Comparison of ENCODE assay signal across 8 cellular contexts in the genomic region with DNA sequence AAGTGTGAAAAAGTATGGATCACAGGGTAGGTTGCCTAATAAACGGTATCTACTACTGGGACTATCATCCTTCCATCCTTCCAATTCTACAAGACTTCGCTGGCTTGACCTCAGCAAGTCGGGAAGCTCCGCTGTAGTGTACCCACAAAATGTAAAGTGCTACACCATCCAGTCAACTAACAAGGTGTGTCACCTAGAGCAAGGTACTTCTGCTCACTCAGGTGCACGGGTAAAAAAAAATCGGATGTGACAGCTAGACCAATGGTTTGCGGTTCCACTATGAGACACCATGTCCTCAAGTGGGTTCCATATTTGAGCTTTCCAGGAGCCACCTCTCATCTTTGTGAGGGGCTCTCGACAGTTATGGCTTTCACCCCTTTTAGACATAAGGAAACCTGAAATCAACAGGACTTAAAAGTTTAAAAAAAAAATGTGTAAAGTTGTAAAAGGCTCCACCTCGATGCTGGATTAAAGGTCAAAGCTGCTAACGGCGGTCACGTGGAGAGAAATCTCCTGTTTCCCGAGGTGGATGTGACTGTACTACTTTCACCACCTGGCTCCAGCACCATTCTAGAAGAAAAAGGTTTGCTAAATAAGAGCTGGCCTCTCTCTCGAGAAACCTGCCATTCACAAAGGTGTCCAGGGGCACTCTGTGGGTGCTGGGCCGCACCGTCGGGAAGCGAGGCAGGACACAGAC.
A peak's percentile ranks its signal among the peaks of the same experiment; 100 is the strongest.
DNase-seq lines count a peak whose midpoint lies in the region; TF ChIP-seq lines count a peak whose summit lies in the region.

No MANE protein-coding gene starts in this region.

- DNase-seq in GM06990 (ENCODE audit: extremely low read depth, insufficient read length) (no peak), cardiac fibroblast (ENCODE audit: low read depth in 2 of 2) (no peak), globus pallidus (ENCODE audit: low spot score) (no peak), NCI-H1694 treated with DMSO at 0.1 percent for 48 hours (lab: John Stamatoyannopoulos, UW) (no peak), NCI-H187 treated with DMSO at 0.1 percent for 48 hours (lab: John Stamatoyannopoulos, UW) (no peak), T1000 (lab: John Stamatoyannopoulos, UW) (no peak)

- no peak for TF ChIP-seq CTCF in GM06990 (IDR thresholded peaks at IDR 0.05; ENCODE audit: insufficient read depth, low read length, poor library complexity, severe bottlenecking)
- no peak for TF ChIP-seq CTCF in cardiac fibroblast (IDR thresholded peaks at IDR 0.05; ENCODE audit: low read depth, low read length)

- H3K9me3 ChIP-seq in KOPT-K1 (ENCODE audit: insufficient read depth, low read length, poor library complexity, severe bottlenecking) (no peaks in the 10 kb centered on the region), muscle layer of duodenum (ENCODE audit: control insufficient read depth in 1 of 2, low read length in 2 of 2) (no peaks in the 10 kb centered on the region)

- peak overlapping the region; percentile 96 for H3K27ac ChIP-seq in KOPT-K1 (ENCODE audit: low read depth, low read length, poor library complexity, severe bottlenecking)
- H3K27ac ChIP-seq in muscle layer of duodenum (ENCODE audit: low read length), result peak overlapping the region; percentile 78

- H3K36me3 ChIP-seq in GM06990 (ENCODE audit: control insufficient read depth, insufficient read depth, low read length) (peaks cover 17% of the 10 kb centered on the region), KOPT-K1 (ENCODE audit: insufficient read depth, low read length) (peaks cover 79% of the 10 kb centered on the region), muscle layer of duodenum (ENCODE audit: control insufficient read depth in 1 of 2, insufficient read depth in 2 of 2, low read length in 2 of 2) (peaks cover 45 to 52% of the 10 kb centered on the region in 2 donors)

- H3K27me3 ChIP-seq in GM06990 (replicated peaks; ENCODE audit: control insufficient read depth, insufficient read depth, low read length) (no peaks in the 10 kb centered on the region), muscle layer of duodenum (ENCODE audit: low read depth, low read length) (no peaks in the 10 kb centered on the region)

- H3K4me1 ChIP-seq in muscle layer of duodenum (ENCODE audit: control insufficient read depth in 1 of 2, insufficient read depth in 2 of 2, low read length in 2 of 2), result peaks cover 31 to 50% of the 10 kb centered on the region in 2 donors

- H3K4me3 ChIP-seq in GM06990 (replicated peaks; ENCODE audit: low read depth, low read length), result peak overlapping the region; percentile 94
- peak overlapping the region; percentile 69 to 91 for H3K4me3 ChIP-seq in cardiac fibroblast (replicated peaks in 1 of 2; ENCODE audit: low read depth in 2 of 2, low read length in 2 of 2)
- H3K4me3 ChIP-seq in muscle layer of duodenum (ENCODE audit: low read depth in 1 of 2, low read length in 2 of 2), result peak overlapping the region; percentile 85 to 89
